Comparison of ENCODE assay signal across 14 cellular contexts in genomic region chr16:49664221-49665215, GRCh38.
DNase-seq lines count a peak whose midpoint lies in the region; ATAC-seq and TF ChIP-seq lines count a peak whose summit lies in the region.
"Had no signal": no experiment of that assay in that cellular context is flagged by ENCODE, and none has a peak within 500 bp of the region (broad histone marks: within the 10 kb centered on the region; RNA-seq: fewer than 3 reads in every experiment).

No MANE protein-coding gene starts in this region.

- H3K9me3 Mint-ChIP-seq in chondrocyte (ENCODE audit: low read depth), result no peaks in the 10 kb centered on the region
- H3K9me3 Mint-ChIP-seq in CD4-positive, alpha-beta memory T cell, result peaks cover 0 to 4% (median 0%) of the 10 kb centered on the region in 8 donors

- CTCF ChIA-PET in CD4-positive, alpha-beta memory T cell (lab: Charles Lee; ENCODE audit: partially characterized antibody), result no interaction called here

- no peak overlapping the region for H3K4me3 Mint-ChIP-seq in chondrocyte (ENCODE audit: unreplicated experiment)
- H3K4me3 Mint-ChIP-seq in CD4-positive, alpha-beta memory T cell, result no peak overlapping the region

- no peak overlapping the region for H3K4me3 ChIP-seq in CD4-positive, alpha-beta memory T cell (ENCODE audit: low read length in 2 of 2)

- no peaks in the 10 kb centered on the region for H3K27me3 Mint-ChIP-seq in chondrocyte (ENCODE audit: low read depth)
- H3K27me3 Mint-ChIP-seq in CD4-positive, alpha-beta memory T cell, result peaks cover 2% of the 10 kb centered on the region in 2 donors

- no peaks in the 10 kb centered on the region for H3K36me3 Mint-ChIP-seq in chondrocyte (ENCODE audit: low read depth)
- no peaks in the 10 kb centered on the region for H3K36me3 Mint-ChIP-seq in CD4-positive, alpha-beta memory T cell

- POLR2A ChIA-PET in CD4-positive, alpha-beta memory T cell (lab: Charles Lee; ENCODE audit: partially characterized antibody), result no interaction called here

- H3K27ac Mint-ChIP-seq in chondrocyte (ENCODE audit: unreplicated experiment), result peak overlapping the region; percentile 27
- H3K27ac Mint-ChIP-seq in CD4-positive, alpha-beta memory T cell, result no peak overlapping the region

- H3K4me1 ChIP-seq in CD4-positive, alpha-beta memory T cell (ENCODE audit: insufficient read depth, low read length), result no peaks in the 10 kb centered on the region

- peak; percentile 27 for ATAC-seq in left colon
- peak; percentile 75 for ATAC-seq in sciatic nerve
- no peak for ATAC-seq in GM18867 (IDR thresholded peaks at IDR 0.05; ENCODE audit: unreplicated experiment)
- ATAC-seq: Panc1 had no signal

- H3K4me1 Mint-ChIP-seq in chondrocyte (ENCODE audit: low read depth), result peaks cover 20% of the 10 kb centered on the region
- no peaks in the 10 kb centered on the region for H3K4me1 Mint-ChIP-seq in CD4-positive, alpha-beta memory T cell

- TF ChIP-seq CTCF in chondrocyte (IDR thresholded peaks at IDR 0.05), result no peak

- DNase-seq in AG20443 (ENCODE audit: low spot score) (peak; percentile 37), chondrocyte (ENCODE audit: low spot score) (no peak), left colon (no peak), sciatic nerve (ENCODE audit: low spot score) (peak; percentile 70), caudate nucleus (lab: John Stamatoyannopoulos, UW) (no peak), cerebellar cortex (ENCODE audit: low spot score) (no peak)
- no peak for DNase-seq in CD4-positive, alpha-beta memory T cell
- DNase-seq: activated effector memory CD4-positive, alpha-beta T cell treated with Interleukin-2 at 50 U/mL for 16 hours; brain microvascular endothelial cell; hippocampal formation; NCI-H1694 had no signal

- H3K9me3 ChIP-seq in CD4-positive, alpha-beta memory T cell (ENCODE audit: control insufficient read depth in 1 of 2, low read length in 2 of 2), result no peaks in the 10 kb centered on the region

- no peak overlapping the region for H3K27ac ChIP-seq in caudate nucleus (ENCODE audit: low read depth, low read length)
- no peak overlapping the region for H3K27ac ChIP-seq in CD4-positive, alpha-beta memory T cell (ENCODE audit: low read depth, low read length)
- H3K27ac ChIP-seq: brain microvascular endothelial cell, KMS-11 had no signal

- H3K27me3 ChIP-seq in CD4-positive, alpha-beta memory T cell (ENCODE audit: insufficient read depth, low read length), result no peaks in the 10 kb centered on the region
- H3K27me3 ChIP-seq: brain microvascular endothelial cell had no signal

- no peaks in the 10 kb centered on the region for H3K36me3 ChIP-seq in CD4-positive, alpha-beta memory T cell (ENCODE audit: insufficient read depth, low read length)
- H3K36me3 ChIP-seq: brain microvascular endothelial cell had no signal

- intact Hi-C loops in left colon (cut with DNase I, micrococcal nuclease) (no loop called here), sciatic nerve (cut with DNase I) (no loop called here)
- intact Hi-C loops in CD4-positive, alpha-beta memory T cell (cut with micrococcal nuclease), result no loop called here

Comparison
In these comparisons a context has a peak if more than half of its experiments do, and no peak if none do; other contexts are left out.
1. DNase-seq: peak in AG20443 (single experiment) and sciatic nerve (single experiment); none in chondrocyte (single experiment), left colon (0 of 2), caudate nucleus (0 of 61), cerebellar cortex (single experiment) and CD4-positive, alpha-beta memory T cell (0 of 5).